ENCODE assay signal across 9 cellular contexts in the genomic region with DNA sequence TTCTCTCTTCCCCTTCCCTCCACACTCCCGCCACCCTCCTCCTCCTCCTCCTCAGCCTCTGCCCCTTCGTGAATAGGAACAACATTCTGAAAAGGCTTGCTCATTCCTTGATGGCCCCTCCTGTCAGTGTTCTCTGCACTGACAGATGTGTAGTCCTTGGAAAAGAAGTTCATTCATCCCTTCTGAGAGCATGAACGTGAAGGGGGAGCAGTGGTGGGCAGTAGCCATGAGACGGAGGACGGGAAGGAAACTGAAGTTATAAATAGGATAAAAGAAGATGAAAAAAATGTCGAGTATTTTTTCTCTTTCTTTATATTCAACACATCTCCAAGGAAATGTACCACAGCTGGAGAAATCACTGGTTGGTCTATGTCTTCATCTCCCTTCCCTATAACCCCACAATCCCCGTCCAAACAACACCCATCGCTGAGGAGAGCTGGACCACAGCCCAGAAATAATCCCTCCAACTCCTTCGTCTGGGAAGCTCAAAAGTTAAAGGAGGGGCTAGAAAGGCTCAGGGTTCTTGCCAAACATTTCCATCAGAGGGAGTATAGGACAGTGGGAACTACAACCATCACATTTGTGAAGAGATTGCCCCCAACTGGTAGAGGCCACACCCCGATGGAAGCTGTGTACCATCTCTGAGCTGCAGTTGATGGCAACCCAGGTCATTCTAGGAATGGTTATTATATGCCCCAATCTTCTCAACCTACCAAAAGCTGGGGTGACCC. TPM values are rescaled to one million over a fixed set of nuclear protein-coding genes. Genes with fewer than 3 reads are reported as not detected.
A peak's percentile ranks its signal among the peaks of the same experiment; 100 is the strongest.
DNase-seq lines count a peak whose midpoint lies in the region; ATAC-seq and TF ChIP-seq lines count a peak whose summit lies in the region.
"Had no signal": no experiment of that assay in that cellular context is flagged by ENCODE, and none has a peak within 500 bp of the region (broad histone marks: within the 10 kb centered on the region; RNA-seq: fewer than 3 reads in every experiment).

No MANE protein-coding gene starts in this region.

- peaks cover 36% of the 10 kb centered on the region for H3K4me1 Mint-ChIP-seq in WTC11
- H3K4me1 Mint-ChIP-seq in immature natural killer cell = peaks cover 44 to 45% of the 10 kb centered on the region in 2 donors

- peaks cover 54% of the 10 kb centered on the region for H3K27me3 Mint-ChIP-seq in WTC11 (ENCODE audit: low read depth)
- H3K27me3 Mint-ChIP-seq in immature natural killer cell (ENCODE audit: low read depth in 3 of 3) = peaks cover 0 to 5% (median 2%) of the 10 kb centered on the region in 3 donors

- peaks cover 37% of the 10 kb centered on the region for H3K36me3 Mint-ChIP-seq in WTC11
- no peaks in the 10 kb centered on the region for H3K36me3 Mint-ChIP-seq in immature natural killer cell

- H3K79me2 ChIP-seq in ACC112 (ENCODE audit: control insufficient read depth, insufficient read depth, low read length, unreplicated experiment) = no peaks in the 10 kb centered on the region

- TF ChIP-seq CTCF in GM12875 (IDR thresholded peaks at IDR 0.05; ENCODE audit: borderline replicate concordance, insufficient read depth, low read depth, low read length) (peak; percentile 28; the same call in 1 of the 2 replicates), WTC11 (IDR thresholded peaks at IDR 0.05) (no peak)

- POLR2A ChIA-PET in WTC11 (lab: Charles Lee) = no interaction called here

- no peak overlapping the region for H3K4me3 ChIP-seq in ACC112 (ENCODE audit: low read depth, low read length)
- H3K4me3 ChIP-seq in GM12875 (ENCODE audit: low read depth, low read length) = peak overlapping the region; percentile 33

- no peaks in the 10 kb centered on the region for H3K36me3 ChIP-seq in ACC112 (ENCODE audit: insufficient read depth, low read length)

- no peak overlapping the region for H3K27ac ChIP-seq in ACC112 (ENCODE audit: low read depth, low read length)

- H3K4me3 Mint-ChIP-seq in WTC11 (no peak overlapping the region), immature natural killer cell (peak overlapping the region in 1 of 5 donors; percentile 70)

- H3K4me1 ChIP-seq in ACC112 (ENCODE audit: control insufficient read depth, insufficient read depth, low read length, unreplicated experiment) = peaks cover 8% of the 10 kb centered on the region

- CTCF ChIA-PET in WTC11 (lab: Charles Lee) = interaction anchor here (0.7 to 2.7 kb wide), 17 partner anchors 9 to 381 kb away, joined by 3 to 15 read pairs (median 4); no protein-coding TSS in a partner anchor

- H3K9me3 Mint-ChIP-seq in WTC11 = no peaks in the 10 kb centered on the region
- no peaks in the 10 kb centered on the region for H3K9me3 Mint-ChIP-seq in immature natural killer cell

- peak overlapping the region; percentile 35 for H2AFZ ChIP-seq in ACC112 (ENCODE audit: low read length, unreplicated experiment)

- H3K27me3 ChIP-seq in ACC112 (ENCODE audit: insufficient read depth, low read length) = no peaks in the 10 kb centered on the region

- ATAC-seq in WTC11 (0 out of 2 replicates have a peak, but pooled peaks have one; percentile 9), HG02885 (IDR thresholded peaks at IDR 0.05; ENCODE audit: poor library complexity, unreplicated experiment) (no peak), HG03439 (IDR thresholded peaks at IDR 0.05; ENCODE audit: unreplicated experiment) (no peak)

- no peak overlapping the region for H3K27ac Mint-ChIP-seq in WTC11
- peak overlapping the region; percentile 36 to 99 (median 98) for H3K27ac Mint-ChIP-seq in immature natural killer cell

- DNase-seq in WTC11 (ENCODE audit: low spot score) = no peak
- DNase-seq in immature natural killer cell = no peak
- no peak for DNase-seq in GOT3 (lab: John Stamatoyannopoulos, UW)
- DNase-seq in SKM-1 treated with dmso at 0.1 percent for 144 hours (lab: John Stamatoyannopoulos, UW; ENCODE audit: unreplicated experiment) = no peak
- DNase-seq: stimulated activated CD4-positive, alpha-beta T cell treated with anti-CD3 and anti-CD28 coated beads, Interleukin-12 subunit alpha, Interleukin-12 subunit beta, amount 100 ng/mL, for 4 hours had no signal

TF ChIP-seq in WTC11, 78 proteins besides CTCF, POLR2A, EP300 and RAD21 (continues in another document):
- TF ChIP-seq, protein P1, sequence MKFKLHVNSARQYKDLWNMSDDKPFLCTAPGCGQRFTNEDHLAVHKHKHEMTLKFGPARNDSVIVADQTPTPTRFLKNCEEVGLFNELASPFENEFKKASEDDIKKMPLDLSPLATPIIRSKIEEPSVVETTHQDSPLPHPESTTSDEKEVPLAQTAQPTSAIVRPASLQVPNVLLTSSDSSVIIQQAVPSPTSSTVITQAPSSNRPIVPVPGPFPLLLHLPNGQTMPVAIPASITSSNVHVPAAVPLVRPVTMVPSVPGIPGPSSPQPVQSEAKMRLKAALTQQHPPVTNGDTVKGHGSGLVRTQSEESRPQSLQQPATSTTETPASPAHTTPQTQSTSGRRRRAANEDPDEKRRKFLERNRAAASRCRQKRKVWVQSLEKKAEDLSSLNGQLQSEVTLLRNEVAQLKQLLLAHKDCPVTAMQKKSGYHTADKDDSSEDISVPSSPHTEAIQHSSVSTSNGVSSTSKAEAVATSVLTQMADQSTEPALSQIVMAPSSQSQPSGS (CRISPR knock-in tag; IDR thresholded peaks at IDR 0.05; ENCODE audit: borderline replicate concordance, low read depth) = no peak
- TF ChIP-seq IRF2 (CRISPR knock-in tag; IDR thresholded peaks at IDR 0.05; ENCODE audit: borderline replicate concordance, low read depth) (no peak), JAZF1 (CRISPR knock-in tag; IDR thresholded peaks at IDR 0.05) (no peak), SP1 (CRISPR knock-in tag; conservative IDR thresholded peaks at IDR 0.05) (no peak), ZNF263 (CRISPR knock-in tag; IDR thresholded peaks at IDR 0.05; ENCODE audit: low read depth) (no peak), MXD4 (CRISPR knock-in tag; IDR thresholded peaks at IDR 0.05; ENCODE audit: borderline replicate concordance) (no peak), SMAD4 (CRISPR knock-in tag; IDR thresholded peaks at IDR 0.05) (no peak), ZNF671 (CRISPR knock-in tag; IDR thresholded peaks at IDR 0.05) (no peak), ZNF219 (CRISPR knock-in tag; IDR thresholded peaks at IDR 0.05; ENCODE audit: borderline replicate concordance) (no peak), ATF1 (CRISPR knock-in tag; IDR thresholded peaks at IDR 0.05) (no peak)
- TF ChIP-seq, protein P2, sequence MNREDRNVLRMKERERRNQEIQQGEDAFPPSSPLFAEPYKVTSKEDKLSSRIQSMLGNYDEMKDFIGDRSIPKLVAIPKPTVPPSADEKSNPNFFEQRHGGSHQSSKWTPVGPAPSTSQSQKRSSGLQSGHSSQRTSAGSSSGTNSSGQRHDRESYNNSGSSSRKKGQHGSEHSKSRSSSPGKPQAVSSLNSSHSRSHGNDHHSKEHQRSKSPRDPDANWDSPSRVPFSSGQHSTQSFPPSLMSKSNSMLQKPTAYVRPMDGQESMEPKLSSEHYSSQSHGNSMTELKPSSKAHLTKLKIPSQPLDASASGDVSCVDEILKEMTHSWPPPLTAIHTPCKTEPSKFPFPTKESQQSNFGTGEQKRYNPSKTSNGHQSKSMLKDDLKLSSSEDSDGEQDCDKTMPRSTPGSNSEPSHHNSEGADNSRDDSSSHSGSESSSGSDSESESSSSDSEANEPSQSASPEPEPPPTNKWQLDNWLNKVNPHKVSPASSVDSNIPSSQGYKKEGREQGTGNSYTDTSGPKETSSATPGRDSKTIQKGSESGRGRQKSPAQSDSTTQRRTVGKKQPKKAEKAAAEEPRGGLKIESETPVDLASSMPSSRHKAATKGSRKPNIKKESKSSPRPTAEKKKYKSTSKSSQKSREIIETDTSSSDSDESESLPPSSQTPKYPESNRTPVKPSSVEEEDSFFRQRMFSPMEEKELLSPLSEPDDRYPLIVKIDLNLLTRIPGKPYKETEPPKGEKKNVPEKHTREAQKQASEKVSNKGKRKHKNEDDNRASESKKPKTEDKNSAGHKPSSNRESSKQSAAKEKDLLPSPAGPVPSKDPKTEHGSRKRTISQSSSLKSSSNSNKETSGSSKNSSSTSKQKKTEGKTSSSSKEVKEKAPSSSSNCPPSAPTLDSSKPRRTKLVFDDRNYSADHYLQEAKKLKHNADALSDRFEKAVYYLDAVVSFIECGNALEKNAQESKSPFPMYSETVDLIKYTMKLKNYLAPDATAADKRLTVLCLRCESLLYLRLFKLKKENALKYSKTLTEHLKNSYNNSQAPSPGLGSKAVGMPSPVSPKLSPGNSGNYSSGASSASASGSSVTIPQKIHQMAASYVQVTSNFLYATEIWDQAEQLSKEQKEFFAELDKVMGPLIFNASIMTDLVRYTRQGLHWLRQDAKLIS (CRISPR knock-in tag; IDR thresholded peaks at IDR 0.05; ENCODE audit: borderline replicate concordance) = no peak
- TF ChIP-seq, protein P3, sequence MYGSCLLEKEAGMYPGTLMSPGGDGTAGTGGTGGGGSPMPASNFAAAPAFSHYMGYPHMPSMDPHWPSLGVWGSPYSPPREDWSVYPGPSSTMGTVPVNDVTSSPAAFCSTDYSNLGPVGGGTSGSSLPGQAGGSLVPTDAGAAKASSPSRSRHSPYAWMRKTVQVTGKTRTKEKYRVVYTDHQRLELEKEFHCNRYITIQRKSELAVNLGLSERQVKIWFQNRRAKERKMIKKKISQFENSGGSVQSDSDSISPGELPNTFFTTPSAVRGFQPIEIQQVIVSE (CRISPR knock-in tag; IDR thresholded peaks at IDR 0.05; ENCODE audit: borderline replicate concordance) = no peak
- TF ChIP-seq, protein P4, sequence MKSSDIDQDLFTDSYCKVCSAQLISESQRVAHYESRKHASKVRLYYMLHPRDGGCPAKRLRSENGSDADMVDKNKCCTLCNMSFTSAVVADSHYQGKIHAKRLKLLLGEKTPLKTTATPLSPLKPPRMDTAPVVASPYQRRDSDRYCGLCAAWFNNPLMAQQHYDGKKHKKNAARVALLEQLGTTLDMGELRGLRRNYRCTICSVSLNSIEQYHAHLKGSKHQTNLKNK (CRISPR knock-in tag; IDR thresholded peaks at IDR 0.05) = no peak
- TF ChIP-seq, protein P5, sequence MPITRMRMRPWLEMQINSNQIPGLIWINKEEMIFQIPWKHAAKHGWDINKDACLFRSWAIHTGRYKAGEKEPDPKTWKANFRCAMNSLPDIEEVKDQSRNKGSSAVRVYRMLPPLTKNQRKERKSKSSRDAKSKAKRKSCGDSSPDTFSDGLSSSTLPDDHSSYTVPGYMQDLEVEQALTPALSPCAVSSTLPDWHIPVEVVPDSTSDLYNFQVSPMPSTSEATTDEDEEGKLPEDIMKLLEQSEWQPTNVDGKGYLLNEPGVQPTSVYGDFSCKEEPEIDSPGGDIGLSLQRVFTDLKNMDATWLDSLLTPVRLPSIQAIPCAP (CRISPR knock-in tag; IDR thresholded peaks at IDR 0.05) = no peak
- TF ChIP-seq, protein P6, sequence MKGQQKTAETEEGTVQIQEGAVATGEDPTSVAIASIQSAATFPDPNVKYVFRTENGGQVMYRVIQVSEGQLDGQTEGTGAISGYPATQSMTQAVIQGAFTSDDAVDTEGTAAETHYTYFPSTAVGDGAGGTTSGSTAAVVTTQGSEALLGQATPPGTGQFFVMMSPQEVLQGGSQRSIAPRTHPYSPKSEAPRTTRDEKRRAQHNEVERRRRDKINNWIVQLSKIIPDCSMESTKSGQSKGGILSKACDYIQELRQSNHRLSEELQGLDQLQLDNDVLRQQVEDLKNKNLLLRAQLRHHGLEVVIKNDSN (CRISPR knock-in tag; IDR thresholded peaks at IDR 0.05) = no peak

RNA-seq across cellular contexts. Expression of a gene that starts 33.5 kb away (rescaled TPM):
- total RNA-seq in WTC11 (2021) = 25.3 to 33.1 TPM (median 27.2 TPM) in 3 replicates
- 100 to 1,000 TPM; 264 to 329 (median 284) TPM for polyA plus RNA-seq in immature natural killer cell
